ENCODE assay signal across 11 cellular contexts in genomic region chr1:55204997-55205396, GRCh38. TPM values are rescaled to one million over a fixed set of nuclear protein-coding genes. Genes with fewer than 3 reads are reported as not detected.
DNase-seq lines count a peak whose midpoint lies in the region; ATAC-seq and TF ChIP-seq lines count a peak whose summit lies in the region.
"Had no signal": no experiment of that assay in that cellular context is flagged by ENCODE, and none has a peak within 500 bp of the region (broad histone marks: within the 10 kb centered on the region; RNA-seq: fewer than 3 reads in every experiment).

No MANE protein-coding gene starts in this region.

- peaks cover 83% of the 10 kb centered on the region for H3K4me1 Mint-ChIP-seq in activated naive CD4-positive, alpha-beta T cell treated with anti-CD3 and anti-CD28 coated beads, Interleukin-2, amount 50 U/mL, for 24 hours
- H3K4me1 Mint-ChIP-seq in activated naive CD4-positive, alpha-beta T cell treated with anti-CD3 and anti-CD28 coated beads, Interleukin-2, amount 10 ng/mL, durations not matched to agents 7 days and 5 days: peaks cover 68% of the 10 kb centered on the region
- H3K4me1 Mint-ChIP-seq in activated T-helper 2 cell treated with anti-CD3 and anti-CD28 coated beads, Interferon-gamma antibody, Interleukin-2, Interleukin-4, amounts not matched to agents 10 μg/mL and 5 μg/mL and 100 μg/mL, durations not matched to agents 14 hours and 24 hours and 36 hours (ENCODE audit: low read depth): peaks cover 62% of the 10 kb centered on the region
- peaks cover 86% of the 10 kb centered on the region for H3K4me1 Mint-ChIP-seq in stimulated activated naive CD8-positive, alpha-beta T cell treated with anti-CD3 and anti-CD28 coated beads, Interleukin-15, Interleukin-2, amounts not matched to agents 100 ng/mL and 50 ng/mL, for 24 hours (ENCODE audit: low read depth)

- no peak overlapping the region for H3K4me3 Mint-ChIP-seq in activated naive CD4-positive, alpha-beta T cell treated with anti-CD3 and anti-CD28 coated beads, Interleukin-2, amount 50 U/mL, for 24 hours
- H3K4me3 Mint-ChIP-seq in activated naive CD4-positive, alpha-beta T cell treated with anti-CD3 and anti-CD28 coated beads, Interleukin-2, amount 10 ng/mL, durations not matched to agents 7 days and 5 days: no peak overlapping the region
- H3K4me3 Mint-ChIP-seq in activated T-helper 2 cell treated with anti-CD3 and anti-CD28 coated beads, Interferon-gamma antibody, Interleukin-2, Interleukin-4, amounts not matched to agents 10 μg/mL and 5 μg/mL and 100 μg/mL, durations not matched to agents 14 hours and 24 hours and 36 hours (ENCODE audit: low read depth): peak overlapping the region; percentile 11
- peak overlapping the region; percentile 30 for H3K4me3 Mint-ChIP-seq in stimulated activated naive CD8-positive, alpha-beta T cell treated with anti-CD3 and anti-CD28 coated beads, Interleukin-15, Interleukin-2, amounts not matched to agents 100 ng/mL and 50 ng/mL, for 24 hours

- TF ChIP-seq CTCF in vagina (IDR thresholded peaks at IDR 0.05): no peak

- H3K9me3 ChIP-seq in vagina: no peaks in the 10 kb centered on the region

- DNase-seq in activated naive CD4-positive, alpha-beta T cell treated with anti-CD3 and anti-CD28 coated beads, Interleukin-2, amount 10 ng/mL, durations not matched to agents 7 days and 5 days: no peak
- no peak for DNase-seq in activated T-helper 2 cell treated with anti-CD3 and anti-CD28 coated beads, Interferon-gamma antibody, Interleukin-2, Interleukin-4, amounts not matched to agents 10 μg/mL and 5 μg/mL and 100 μg/mL, durations not matched to agents 14 hours and 24 hours and 36 hours (ENCODE audit: low spot score)
- DNase-seq in OCI-M2 (lab: John Stamatoyannopoulos, UW; ENCODE audit: unreplicated experiment) (no peak), vagina (ENCODE audit: extremely low spot score in 2 of 2) (no peak), ecto neural progenitor cell (ENCODE audit: low spot score) (no peak)
- DNase-seq: cortex of kidney, naive B cell had no signal

- H3K27ac ChIP-seq in vagina: no peak overlapping the region
- H3K27ac ChIP-seq: C4-2B had no signal

- H3K27me3 ChIP-seq in vagina: no peaks in the 10 kb centered on the region

- H3K9me3 Mint-ChIP-seq in activated naive CD4-positive, alpha-beta T cell treated with anti-CD3 and anti-CD28 coated beads, Interleukin-2, amount 50 U/mL, for 24 hours: no peaks in the 10 kb centered on the region
- no peaks in the 10 kb centered on the region for H3K9me3 Mint-ChIP-seq in activated naive CD4-positive, alpha-beta T cell treated with anti-CD3 and anti-CD28 coated beads, Interleukin-2, amount 10 ng/mL, durations not matched to agents 7 days and 5 days
- H3K9me3 Mint-ChIP-seq in activated T-helper 2 cell treated with anti-CD3 and anti-CD28 coated beads, Interferon-gamma antibody, Interleukin-2, Interleukin-4, amounts not matched to agents 10 μg/mL and 5 μg/mL and 100 μg/mL, durations not matched to agents 14 hours and 24 hours and 36 hours: no peaks in the 10 kb centered on the region
- H3K9me3 Mint-ChIP-seq in stimulated activated naive CD8-positive, alpha-beta T cell treated with anti-CD3 and anti-CD28 coated beads, Interleukin-15, Interleukin-2, amounts not matched to agents 100 ng/mL and 50 ng/mL, for 24 hours: no peaks in the 10 kb centered on the region
- H3K9me3 Mint-ChIP-seq: naive B cell had no signal

- intact Hi-C loops in activated T-helper 2 cell treated with anti-CD3 and anti-CD28 coated beads, Interferon-gamma antibody, Interleukin-2, Interleukin-4, amounts not matched to agents 10 μg/mL and 5 μg/mL and 100 μg/mL, durations not matched to agents 14 hours and 24 hours and 36 hours (cut with micrococcal nuclease): no loop called here
- intact Hi-C loops in vagina (cut with DNase I): no loop called here

- CTCF ChIA-PET in activated naive CD4-positive, alpha-beta T cell treated with anti-CD3 and anti-CD28 coated beads, Interleukin-2, amount 10 ng/mL, durations not matched to agents 7 days and 5 days (lab: Charles Lee): interaction anchor here (1.2 kb wide), 1 partner anchor 72 kb away, joined by 3 read pairs; no protein-coding TSS in a partner anchor

- H3K27me3 Mint-ChIP-seq in activated naive CD4-positive, alpha-beta T cell treated with anti-CD3 and anti-CD28 coated beads, Interleukin-2, amount 50 U/mL, for 24 hours: no peaks in the 10 kb centered on the region
- no peaks in the 10 kb centered on the region for H3K27me3 Mint-ChIP-seq in activated naive CD4-positive, alpha-beta T cell treated with anti-CD3 and anti-CD28 coated beads, Interleukin-2, amount 10 ng/mL, durations not matched to agents 7 days and 5 days
- no peaks in the 10 kb centered on the region for H3K27me3 Mint-ChIP-seq in activated T-helper 2 cell treated with anti-CD3 and anti-CD28 coated beads, Interferon-gamma antibody, Interleukin-2, Interleukin-4, amounts not matched to agents 10 μg/mL and 5 μg/mL and 100 μg/mL, durations not matched to agents 14 hours and 24 hours and 36 hours (ENCODE audit: low read depth)
- no peaks in the 10 kb centered on the region for H3K27me3 Mint-ChIP-seq in stimulated activated naive CD8-positive, alpha-beta T cell treated with anti-CD3 and anti-CD28 coated beads, Interleukin-15, Interleukin-2, amounts not matched to agents 100 ng/mL and 50 ng/mL, for 24 hours
- H3K27me3 Mint-ChIP-seq: naive B cell had no signal

- H3K36me3 ChIP-seq in vagina: no peaks in the 10 kb centered on the region

- H3K4me3 ChIP-seq in vagina: no peak overlapping the region

- peak; percentile 87 for ATAC-seq in HG02884 (IDR thresholded peaks at IDR 0.05; ENCODE audit: unreplicated experiment)

- no peak for TF ChIP-seq POLR2A in vagina (IDR thresholded peaks at IDR 0.05)

- H3K36me3 Mint-ChIP-seq in activated naive CD4-positive, alpha-beta T cell treated with anti-CD3 and anti-CD28 coated beads, Interleukin-2, amount 50 U/mL, for 24 hours: peaks cover 8% of the 10 kb centered on the region
- peaks cover 32% of the 10 kb centered on the region for H3K36me3 Mint-ChIP-seq in activated naive CD4-positive, alpha-beta T cell treated with anti-CD3 and anti-CD28 coated beads, Interleukin-2, amount 10 ng/mL, durations not matched to agents 7 days and 5 days
- peaks cover 43% of the 10 kb centered on the region for H3K36me3 Mint-ChIP-seq in activated T-helper 2 cell treated with anti-CD3 and anti-CD28 coated beads, Interferon-gamma antibody, Interleukin-2, Interleukin-4, amounts not matched to agents 10 μg/mL and 5 μg/mL and 100 μg/mL, durations not matched to agents 14 hours and 24 hours and 36 hours (ENCODE audit: low read depth)
- peaks cover 33% of the 10 kb centered on the region for H3K36me3 Mint-ChIP-seq in stimulated activated naive CD8-positive, alpha-beta T cell treated with anti-CD3 and anti-CD28 coated beads, Interleukin-15, Interleukin-2, amounts not matched to agents 100 ng/mL and 50 ng/mL, for 24 hours (ENCODE audit: low read depth)

- peak overlapping the region; percentile 1 for H3K27ac Mint-ChIP-seq in activated naive CD4-positive, alpha-beta T cell treated with anti-CD3 and anti-CD28 coated beads, Interleukin-2, amount 50 U/mL, for 24 hours
- H3K27ac Mint-ChIP-seq in activated naive CD4-positive, alpha-beta T cell treated with anti-CD3 and anti-CD28 coated beads, Interleukin-2, amount 10 ng/mL, durations not matched to agents 7 days and 5 days: no peak overlapping the region
- peak overlapping the region; percentile 83 for H3K27ac Mint-ChIP-seq in activated T-helper 2 cell treated with anti-CD3 and anti-CD28 coated beads, Interferon-gamma antibody, Interleukin-2, Interleukin-4, amounts not matched to agents 10 μg/mL and 5 μg/mL and 100 μg/mL, durations not matched to agents 14 hours and 24 hours and 36 hours
- H3K27ac Mint-ChIP-seq in stimulated activated naive CD8-positive, alpha-beta T cell treated with anti-CD3 and anti-CD28 coated beads, Interleukin-15, Interleukin-2, amounts not matched to agents 100 ng/mL and 50 ng/mL, for 24 hours: peak overlapping the region; percentile 88

- peaks cover 55% of the 10 kb centered on the region for H3K4me1 ChIP-seq in vagina

RNA-seq across cellular contexts. Expression of gene USP24, which starts 10.2 kb away (rescaled TPM):
- 42.6 and 44.0 TPM in 2 replicates for total RNA-seq in activated T-helper 2 cell treated with anti-CD3 and anti-CD28 coated beads, Interferon-gamma antibody, Interleukin-2, Interleukin-4, amounts not matched to agents 10 μg/mL and 5 μg/mL and 100 μg/mL, durations not matched to agents 14 hours and 24 hours and 36 hours
- 35.8 TPM for total RNA-seq in vagina

Comparison
In these comparisons a context has a peak if more than half of its experiments do, and no peak if none do; other contexts are left out.
1. H3K4me3 Mint-ChIP-seq: peak in activated T-helper 2 cell treated with anti-CD3 and anti-CD28 coated beads, Interferon-gamma antibody, Interleukin-2, Interleukin-4, amounts not matched to agents 10 μg/mL and 5 μg/mL and 100 μg/mL, durations not matched to agents 14 hours and 24 hours and 36 hours (single experiment) and stimulated activated naive CD8-positive, alpha-beta T cell treated with anti-CD3 and anti-CD28 coated beads, Interleukin-15, Interleukin-2, amounts not matched to agents 100 ng/mL and 50 ng/mL, for 24 hours (single experiment); none in activated naive CD4-positive, alpha-beta T cell treated with anti-CD3 and anti-CD28 coated beads, Interleukin-2, amount 50 U/mL, for 24 hours (single experiment) and activated naive CD4-positive, alpha-beta T cell treated with anti-CD3 and anti-CD28 coated beads, Interleukin-2, amount 10 ng/mL, durations not matched to agents 7 days and 5 days (single experiment).